Comparison of ENCODE assay signal across 1 cellular context in genomic region chr19:7197760-7198696, GRCh38.
A peak's percentile ranks its signal among the peaks of the same experiment; 100 is the strongest.
TF ChIP-seq lines count a peak whose summit lies in the region.

No MANE protein-coding gene starts in this region.

TF ChIP-seq in K562, 482 proteins besides CTCF, POLR2A, EP300 and RAD21 (continued from another document and continues in another):
- 0 out of 6 replicates have a peak, but pooled peaks of 1 of the 3 experiments have one; percentile 29 for TF ChIP-seq ZBTB11 (CRISPR knock-in tag; IDR thresholded peaks at IDR 0.05)
- no peak for TF ChIP-seq MXD1 (CRISPR knock-in tag; IDR thresholded peaks at IDR 0.05; ENCODE audit: borderline replicate concordance, poor library complexity, severe bottlenecking)
- TF ChIP-seq FOXK1 (CRISPR knock-in tag; IDR thresholded peaks at IDR 0.05; ENCODE audit: borderline replicate concordance): no peak
- TF ChIP-seq RBM34 (IDR thresholded peaks at IDR 0.05; ENCODE audit: borderline replicate concordance, insufficient read depth, low read length): no peak
- peak; percentile 89; the same call in 1 of the 2 replicates for TF ChIP-seq RB1 (IDR thresholded peaks at IDR 0.05; ENCODE audit: low read depth)
- 0 out of 2 replicates have a peak, but pooled peaks have one; percentile 40 for TF ChIP-seq XRCC5 (IDR thresholded peaks at IDR 0.05; ENCODE audit: low read depth, low read length)
- TF ChIP-seq GTF2A2 (tag; IDR thresholded peaks at IDR 0.05): no peak
- no peak for TF ChIP-seq PATZ1 (CRISPR knock-in tag; IDR thresholded peaks at IDR 0.05; ENCODE audit: borderline replicate concordance)
- TF ChIP-seq CREB5 (CRISPR knock-in tag; IDR thresholded peaks at IDR 0.05): no peak
- no peak for TF ChIP-seq PRMT5 (CRISPR knock-in tag; IDR thresholded peaks at IDR 0.05)
- TF ChIP-seq NUFIP1 (IDR thresholded peaks at IDR 0.05; ENCODE audit: partially characterized antibody): no peak
- no peak for TF ChIP-seq PREB (CRISPR knock-in tag; IDR thresholded peaks at IDR 0.05)
- no peak for TF ChIP-seq POLR2B (IDR thresholded peaks at IDR 0.05; ENCODE audit: low read depth, partially characterized antibody)
- TF ChIP-seq KLF6 (CRISPR knock-in tag; IDR thresholded peaks at IDR 0.05; ENCODE audit: borderline replicate concordance): no peak
- TF ChIP-seq ZNF232 (CRISPR knock-in tag; IDR thresholded peaks at IDR 0.05): no peak
- no peak for TF ChIP-seq DMBX1 (CRISPR knock-in tag; IDR thresholded peaks at IDR 0.05; ENCODE audit: borderline replicate concordance)
- TF ChIP-seq ETV6 (IDR thresholded peaks at IDR 0.05; ENCODE audit: borderline replicate concordance in 1 of 2, low read depth in 2 of 2, low read length in 1 of 2): no peak
- TF ChIP-seq ETV6 (CRISPR knock-in tag; IDR thresholded peaks at IDR 0.05; ENCODE audit: borderline replicate concordance): no peak
- no peak for TF ChIP-seq GATA2 (CRISPR knock-in tag; IDR thresholded peaks at IDR 0.05)
- no peak for TF ChIP-seq ARHGAP35 (IDR thresholded peaks at IDR 0.05; ENCODE audit: partially characterized antibody)
- TF ChIP-seq ZBTB40 (IDR thresholded peaks at IDR 0.05): peak; percentile 47; the same call in 1 of the 2 replicates
- no peak for TF ChIP-seq ZBTB40 (CRISPR knock-in tag; IDR thresholded peaks at IDR 0.05)
- TF ChIP-seq DLX4 (CRISPR knock-in tag; IDR thresholded peaks at IDR 0.05): no peak
- TF ChIP-seq ATF3 (IDR thresholded peaks at IDR 0.05): no peak
- TF ChIP-seq ATF3 (CRISPR knock-in tag; conservative IDR thresholded peaks at IDR 0.05): no peak
- no peak for TF ChIP-seq LCOR (CRISPR knock-in tag; IDR thresholded peaks at IDR 0.05)
- TF ChIP-seq ZBTB2 (IDR thresholded peaks at IDR 0.05): peak; percentile 13; the same call in 1 of the 2 replicates
- TF ChIP-seq HINFP (tag; conservative IDR thresholded peaks at IDR 0.05; ENCODE audit: low read depth): no peak
- no peak for TF ChIP-seq TRIM28 (IDR thresholded peaks at IDR 0.05)
- no peak; the same call in 1 of the 2 replicates for TF ChIP-seq ZNF76 (CRISPR knock-in tag; IDR thresholded peaks at IDR 0.05; ENCODE audit: borderline replicate concordance)
- TF ChIP-seq CBX3 (IDR thresholded peaks at IDR 0.05; ENCODE audit: borderline replicate concordance in 1 of 2, low read length in 2 of 2): no peak; a peak in 1 of 3 replicates
- TF ChIP-seq RAD51 (IDR thresholded peaks at IDR 0.05; ENCODE audit: borderline replicate concordance, low read depth): no peak
